ENCODE assay signal across 1 cellular context in the genomic region with DNA sequence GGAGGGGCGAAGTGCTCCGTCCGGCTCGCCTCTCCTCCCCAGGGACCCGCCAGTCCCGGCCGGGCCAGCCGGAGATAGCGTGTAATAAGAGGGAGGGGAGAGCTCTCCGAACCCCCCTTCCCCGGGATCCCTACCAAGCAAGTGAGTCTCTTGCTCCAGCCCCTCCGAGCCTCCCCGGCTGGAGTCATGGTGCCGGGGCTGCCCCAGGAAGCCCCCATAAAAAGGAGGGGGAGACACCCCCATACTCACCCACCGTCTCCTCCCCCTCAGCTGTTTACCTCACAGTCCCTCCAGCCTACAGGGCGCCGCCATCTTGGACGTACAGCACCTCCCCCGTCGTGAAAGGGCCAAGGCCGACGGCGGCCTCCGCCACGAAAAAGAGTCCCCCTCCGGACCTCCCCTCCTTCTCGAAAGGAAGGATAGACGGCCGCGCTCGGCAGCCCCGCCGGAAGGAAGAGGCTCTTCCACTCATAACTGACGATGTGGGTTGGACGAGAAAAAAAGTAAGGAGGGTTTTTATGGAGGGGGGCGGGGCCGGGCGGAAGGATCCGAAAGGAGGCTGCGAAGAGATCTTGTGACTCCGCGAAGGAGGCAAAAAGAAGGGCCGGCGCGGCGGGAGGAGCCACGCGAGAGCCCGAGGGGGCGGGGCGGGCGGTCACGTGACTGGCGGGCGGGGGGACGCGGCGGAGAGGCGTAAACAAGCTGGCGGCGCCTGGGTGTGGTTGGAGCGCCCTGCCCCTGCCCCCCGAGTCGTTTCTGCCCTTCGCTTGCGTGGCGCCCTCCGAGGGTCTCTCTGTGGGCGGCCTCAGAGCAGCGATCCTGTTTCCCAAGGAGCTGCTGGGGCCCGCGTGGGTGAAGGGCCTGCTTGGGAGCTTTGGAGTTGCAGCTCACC.
TF ChIP-seq lines count a peak whose summit lies in the region.

A gene (minus strand): TSS at position 323 of the 892 bp plus-strand sequence. CDS start 15,744 bp downstream, outside the sequence.

TF ChIP-seq in HepG2, 621 proteins besides CTCF, POLR2A, EP300 and RAD21 (continued from another document and continues in another):
- TF ChIP-seq, protein P1, sequence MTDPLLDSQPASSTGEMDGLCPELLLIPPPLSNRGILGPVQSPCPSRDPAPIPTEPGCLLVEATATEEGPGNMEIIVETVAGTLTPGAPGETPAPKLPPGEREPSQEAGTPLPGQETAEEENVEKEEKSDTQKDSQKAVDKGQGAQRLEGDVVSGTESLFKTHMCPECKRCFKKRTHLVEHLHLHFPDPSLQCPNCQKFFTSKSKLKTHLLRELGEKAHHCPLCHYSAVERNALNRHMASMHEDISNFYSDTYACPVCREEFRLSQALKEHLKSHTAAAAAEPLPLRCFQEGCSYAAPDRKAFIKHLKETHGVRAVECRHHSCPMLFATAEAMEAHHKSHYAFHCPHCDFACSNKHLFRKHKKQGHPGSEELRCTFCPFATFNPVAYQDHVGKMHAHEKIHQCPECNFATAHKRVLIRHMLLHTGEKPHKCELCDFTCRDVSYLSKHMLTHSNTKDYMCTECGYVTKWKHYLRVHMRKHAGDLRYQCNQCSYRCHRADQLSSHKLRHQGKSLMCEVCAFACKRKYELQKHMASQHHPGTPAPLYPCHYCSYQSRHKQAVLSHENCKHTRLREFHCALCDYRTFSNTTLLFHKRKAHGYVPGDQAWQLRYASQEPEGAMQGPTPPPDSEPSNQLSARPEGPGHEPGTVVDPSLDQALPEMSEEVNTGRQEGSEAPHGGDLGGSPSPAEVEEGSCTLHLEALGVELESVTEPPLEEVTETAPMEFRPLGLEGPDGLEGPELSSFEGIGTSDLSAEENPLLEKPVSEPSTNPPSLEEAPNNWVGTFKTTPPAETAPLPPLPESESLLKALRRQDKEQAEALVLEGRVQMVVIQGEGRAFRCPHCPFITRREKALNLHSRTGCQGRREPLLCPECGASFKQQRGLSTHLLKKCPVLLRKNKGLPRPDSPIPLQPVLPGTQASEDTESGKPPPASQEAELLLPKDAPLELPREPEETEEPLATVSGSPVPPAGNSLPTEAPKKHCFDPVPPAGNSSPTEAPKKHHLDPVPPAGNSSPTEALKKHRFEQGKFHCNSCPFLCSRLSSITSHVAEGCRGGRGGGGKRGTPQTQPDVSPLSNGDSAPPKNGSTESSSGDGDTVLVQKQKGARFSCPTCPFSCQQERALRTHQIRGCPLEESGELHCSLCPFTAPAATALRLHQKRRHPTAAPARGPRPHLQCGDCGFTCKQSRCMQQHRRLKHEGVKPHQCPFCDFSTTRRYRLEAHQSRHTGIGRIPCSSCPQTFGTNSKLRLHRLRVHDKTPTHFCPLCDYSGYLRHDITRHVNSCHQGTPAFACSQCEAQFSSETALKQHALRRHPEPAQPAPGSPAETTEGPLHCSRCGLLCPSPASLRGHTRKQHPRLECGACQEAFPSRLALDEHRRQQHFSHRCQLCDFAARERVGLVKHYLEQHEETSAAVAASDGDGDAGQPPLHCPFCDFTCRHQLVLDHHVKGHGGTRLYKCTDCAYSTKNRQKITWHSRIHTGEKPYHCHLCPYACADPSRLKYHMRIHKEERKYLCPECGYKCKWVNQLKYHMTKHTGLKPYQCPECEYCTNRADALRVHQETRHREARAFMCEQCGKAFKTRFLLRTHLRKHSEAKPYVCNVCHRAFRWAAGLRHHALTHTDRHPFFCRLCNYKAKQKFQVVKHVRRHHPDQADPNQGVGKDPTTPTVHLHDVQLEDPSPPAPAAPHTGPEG (CRISPR knock-in tag; IDR thresholded peaks at IDR 0.05), result 0 out of 2 replicates have a peak, but pooled peaks have one; percentile 31
- TF ChIP-seq, protein P2, sequence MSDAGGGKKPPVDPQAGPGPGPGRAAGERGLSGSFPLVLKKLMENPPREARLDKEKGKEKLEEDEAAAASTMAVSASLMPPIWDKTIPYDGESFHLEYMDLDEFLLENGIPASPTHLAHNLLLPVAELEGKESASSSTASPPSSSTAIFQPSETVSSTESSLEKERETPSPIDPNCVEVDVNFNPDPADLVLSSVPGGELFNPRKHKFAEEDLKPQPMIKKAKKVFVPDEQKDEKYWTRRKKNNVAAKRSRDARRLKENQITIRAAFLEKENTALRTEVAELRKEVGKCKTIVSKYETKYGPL (CRISPR knock-in tag; IDR thresholded peaks at IDR 0.05), result no peak
- TF ChIP-seq PCBP1 (IDR thresholded peaks at IDR 0.05; ENCODE audit: borderline replicate concordance, low read depth, low read length) (peak; percentile 100), PHB2 (IDR thresholded peaks at IDR 0.05; ENCODE audit: partially characterized antibody) (no peak), ZNF460 (CRISPR knock-in tag; IDR thresholded peaks at IDR 0.05; ENCODE audit: borderline replicate concordance) (peak; percentile 56; the same call in 1 of the 2 replicates), SAFB2 (CRISPR knock-in tag; IDR thresholded peaks at IDR 0.05; ENCODE audit: borderline replicate concordance, low read depth) (0 out of 2 replicates have a peak, but pooled peaks have one; percentile 24), ZNF292 (CRISPR knock-in tag; IDR thresholded peaks at IDR 0.05; ENCODE audit: borderline replicate concordance, low read depth) (no peak), ZNF607 (CRISPR knock-in tag; IDR thresholded peaks at IDR 0.05; ENCODE audit: borderline replicate concordance) (peak; percentile 70; the same call in 1 of the 2 replicates), RBAK (CRISPR knock-in tag; IDR thresholded peaks at IDR 0.05) (no peak), DMAP1 (CRISPR knock-in tag; IDR thresholded peaks at IDR 0.05) (peak; percentile 94), NKX3-1 (CRISPR knock-in tag; IDR thresholded peaks at IDR 0.05) (peak; percentile 79; the same call in 1 of the 2 replicates), ZSCAN12 (CRISPR knock-in tag; IDR thresholded peaks at IDR 0.05) (0 out of 2 replicates have a peak, but pooled peaks have one; percentile 31)
- TF ChIP-seq, protein P3, sequence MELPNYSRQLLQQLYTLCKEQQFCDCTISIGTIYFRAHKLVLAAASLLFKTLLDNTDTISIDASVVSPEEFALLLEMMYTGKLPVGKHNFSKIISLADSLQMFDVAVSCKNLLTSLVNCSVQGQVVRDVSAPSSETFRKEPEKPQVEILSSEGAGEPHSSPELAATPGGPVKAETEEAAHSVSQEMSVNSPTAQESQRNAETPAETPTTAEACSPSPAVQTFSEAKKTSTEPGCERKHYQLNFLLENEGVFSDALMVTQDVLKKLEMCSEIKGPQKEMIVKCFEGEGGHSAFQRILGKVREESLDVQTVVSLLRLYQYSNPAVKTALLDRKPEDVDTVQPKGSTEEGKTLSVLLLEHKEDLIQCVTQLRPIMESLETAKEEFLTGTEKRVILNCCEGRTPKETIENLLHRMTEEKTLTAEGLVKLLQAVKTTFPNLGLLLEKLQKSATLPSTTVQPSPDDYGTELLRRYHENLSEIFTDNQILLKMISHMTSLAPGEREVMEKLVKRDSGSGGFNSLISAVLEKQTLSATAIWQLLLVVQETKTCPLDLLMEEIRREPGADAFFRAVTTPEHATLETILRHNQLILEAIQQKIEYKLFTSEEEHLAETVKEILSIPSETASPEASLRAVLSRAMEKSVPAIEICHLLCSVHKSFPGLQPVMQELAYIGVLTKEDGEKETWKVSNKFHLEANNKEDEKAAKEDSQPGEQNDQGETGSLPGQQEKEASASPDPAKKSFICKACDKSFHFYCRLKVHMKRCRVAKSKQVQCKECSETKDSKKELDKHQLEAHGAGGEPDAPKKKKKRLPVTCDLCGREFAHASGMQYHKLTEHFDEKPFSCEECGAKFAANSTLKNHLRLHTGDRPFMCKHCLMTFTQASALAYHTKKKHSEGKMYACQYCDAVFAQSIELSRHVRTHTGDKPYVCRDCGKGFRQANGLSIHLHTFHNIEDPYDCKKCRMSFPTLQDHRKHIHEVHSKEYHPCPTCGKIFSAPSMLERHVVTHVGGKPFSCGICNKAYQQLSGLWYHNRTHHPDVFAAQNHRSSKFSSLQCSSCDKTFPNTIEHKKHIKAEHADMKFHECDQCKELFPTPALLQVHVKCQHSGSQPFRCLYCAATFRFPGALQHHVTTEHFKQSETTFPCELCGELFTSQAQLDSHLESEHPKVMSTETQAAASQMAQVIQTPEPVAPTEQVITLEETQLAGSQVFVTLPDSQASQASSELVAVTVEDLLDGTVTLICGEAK (IDR thresholded peaks at IDR 0.05), result no peak
- TF ChIP-seq, protein P3 (CRISPR knock-in tag; IDR thresholded peaks at IDR 0.05), result peak; percentile 87
- TF ChIP-seq, protein P4, sequence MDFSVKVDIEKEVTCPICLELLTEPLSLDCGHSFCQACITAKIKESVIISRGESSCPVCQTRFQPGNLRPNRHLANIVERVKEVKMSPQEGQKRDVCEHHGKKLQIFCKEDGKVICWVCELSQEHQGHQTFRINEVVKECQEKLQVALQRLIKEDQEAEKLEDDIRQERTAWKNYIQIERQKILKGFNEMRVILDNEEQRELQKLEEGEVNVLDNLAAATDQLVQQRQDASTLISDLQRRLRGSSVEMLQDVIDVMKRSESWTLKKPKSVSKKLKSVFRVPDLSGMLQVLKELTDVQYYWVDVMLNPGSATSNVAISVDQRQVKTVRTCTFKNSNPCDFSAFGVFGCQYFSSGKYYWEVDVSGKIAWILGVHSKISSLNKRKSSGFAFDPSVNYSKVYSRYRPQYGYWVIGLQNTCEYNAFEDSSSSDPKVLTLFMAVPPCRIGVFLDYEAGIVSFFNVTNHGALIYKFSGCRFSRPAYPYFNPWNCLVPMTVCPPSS (IDR thresholded peaks at IDR 0.05), result no peak
- TF ChIP-seq, protein P5, sequence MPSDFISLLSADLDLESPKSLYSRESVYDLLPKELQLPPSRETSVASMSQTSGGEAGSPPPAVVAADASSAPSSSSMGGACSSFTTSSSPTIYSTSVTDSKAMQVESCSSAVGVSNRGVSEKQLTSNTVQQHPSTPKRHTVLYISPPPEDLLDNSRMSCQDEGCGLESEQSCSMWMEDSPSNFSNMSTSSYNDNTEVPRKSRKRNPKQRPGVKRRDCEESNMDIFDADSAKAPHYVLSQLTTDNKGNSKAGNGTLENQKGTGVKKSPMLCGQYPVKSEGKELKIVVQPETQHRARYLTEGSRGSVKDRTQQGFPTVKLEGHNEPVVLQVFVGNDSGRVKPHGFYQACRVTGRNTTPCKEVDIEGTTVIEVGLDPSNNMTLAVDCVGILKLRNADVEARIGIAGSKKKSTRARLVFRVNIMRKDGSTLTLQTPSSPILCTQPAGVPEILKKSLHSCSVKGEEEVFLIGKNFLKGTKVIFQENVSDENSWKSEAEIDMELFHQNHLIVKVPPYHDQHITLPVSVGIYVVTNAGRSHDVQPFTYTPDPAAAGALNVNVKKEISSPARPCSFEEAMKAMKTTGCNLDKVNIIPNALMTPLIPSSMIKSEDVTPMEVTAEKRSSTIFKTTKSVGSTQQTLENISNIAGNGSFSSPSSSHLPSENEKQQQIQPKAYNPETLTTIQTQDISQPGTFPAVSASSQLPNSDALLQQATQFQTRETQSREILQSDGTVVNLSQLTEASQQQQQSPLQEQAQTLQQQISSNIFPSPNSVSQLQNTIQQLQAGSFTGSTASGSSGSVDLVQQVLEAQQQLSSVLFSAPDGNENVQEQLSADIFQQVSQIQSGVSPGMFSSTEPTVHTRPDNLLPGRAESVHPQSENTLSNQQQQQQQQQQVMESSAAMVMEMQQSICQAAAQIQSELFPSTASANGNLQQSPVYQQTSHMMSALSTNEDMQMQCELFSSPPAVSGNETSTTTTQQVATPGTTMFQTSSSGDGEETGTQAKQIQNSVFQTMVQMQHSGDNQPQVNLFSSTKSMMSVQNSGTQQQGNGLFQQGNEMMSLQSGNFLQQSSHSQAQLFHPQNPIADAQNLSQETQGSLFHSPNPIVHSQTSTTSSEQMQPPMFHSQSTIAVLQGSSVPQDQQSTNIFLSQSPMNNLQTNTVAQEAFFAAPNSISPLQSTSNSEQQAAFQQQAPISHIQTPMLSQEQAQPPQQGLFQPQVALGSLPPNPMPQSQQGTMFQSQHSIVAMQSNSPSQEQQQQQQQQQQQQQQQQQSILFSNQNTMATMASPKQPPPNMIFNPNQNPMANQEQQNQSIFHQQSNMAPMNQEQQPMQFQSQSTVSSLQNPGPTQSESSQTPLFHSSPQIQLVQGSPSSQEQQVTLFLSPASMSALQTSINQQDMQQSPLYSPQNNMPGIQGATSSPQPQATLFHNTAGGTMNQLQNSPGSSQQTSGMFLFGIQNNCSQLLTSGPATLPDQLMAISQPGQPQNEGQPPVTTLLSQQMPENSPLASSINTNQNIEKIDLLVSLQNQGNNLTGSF (CRISPR knock-in tag; IDR thresholded peaks at IDR 0.05), result no peak
- TF ChIP-seq, protein P6, sequence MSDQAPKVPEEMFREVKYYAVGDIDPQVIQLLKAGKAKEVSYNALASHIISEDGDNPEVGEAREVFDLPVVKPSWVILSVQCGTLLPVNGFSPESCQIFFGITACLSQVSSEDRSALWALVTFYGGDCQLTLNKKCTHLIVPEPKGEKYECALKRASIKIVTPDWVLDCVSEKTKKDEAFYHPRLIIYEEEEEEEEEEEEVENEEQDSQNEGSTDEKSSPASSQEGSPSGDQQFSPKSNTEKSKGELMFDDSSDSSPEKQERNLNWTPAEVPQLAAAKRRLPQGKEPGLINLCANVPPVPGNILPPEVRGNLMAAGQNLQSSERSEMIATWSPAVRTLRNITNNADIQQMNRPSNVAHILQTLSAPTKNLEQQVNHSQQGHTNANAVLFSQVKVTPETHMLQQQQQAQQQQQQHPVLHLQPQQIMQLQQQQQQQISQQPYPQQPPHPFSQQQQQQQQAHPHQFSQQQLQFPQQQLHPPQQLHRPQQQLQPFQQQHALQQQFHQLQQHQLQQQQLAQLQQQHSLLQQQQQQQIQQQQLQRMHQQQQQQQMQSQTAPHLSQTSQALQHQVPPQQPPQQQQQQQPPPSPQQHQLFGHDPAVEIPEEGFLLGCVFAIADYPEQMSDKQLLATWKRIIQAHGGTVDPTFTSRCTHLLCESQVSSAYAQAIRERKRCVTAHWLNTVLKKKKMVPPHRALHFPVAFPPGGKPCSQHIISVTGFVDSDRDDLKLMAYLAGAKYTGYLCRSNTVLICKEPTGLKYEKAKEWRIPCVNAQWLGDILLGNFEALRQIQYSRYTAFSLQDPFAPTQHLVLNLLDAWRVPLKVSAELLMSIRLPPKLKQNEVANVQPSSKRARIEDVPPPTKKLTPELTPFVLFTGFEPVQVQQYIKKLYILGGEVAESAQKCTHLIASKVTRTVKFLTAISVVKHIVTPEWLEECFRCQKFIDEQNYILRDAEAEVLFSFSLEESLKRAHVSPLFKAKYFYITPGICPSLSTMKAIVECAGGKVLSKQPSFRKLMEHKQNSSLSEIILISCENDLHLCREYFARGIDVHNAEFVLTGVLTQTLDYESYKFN (CRISPR knock-in tag; conservative IDR thresholded peaks at IDR 0.05), result peak; percentile 70
